Comparison of ENCODE assay signal across 8 cellular contexts in genomic region chr10:110600487-110601101, GRCh38. TPM values are rescaled to one million over a fixed set of nuclear protein-coding genes. Genes with fewer than 3 reads are reported as not detected.
DNase-seq lines count a peak whose midpoint lies in the region; ATAC-seq and TF ChIP-seq lines count a peak whose summit lies in the region.

No MANE protein-coding gene starts in this region.

- peaks cover 12% of the 10 kb centered on the region for H3K4me1 ChIP-seq in OCI-LY3 (ENCODE audit: low read length)
- no peaks in the 10 kb centered on the region for H3K4me1 ChIP-seq in gastroesophageal sphincter

- peak; percentile 54 for TF ChIP-seq CTCF in OCI-LY3 (IDR thresholded peaks at IDR 0.05; ENCODE audit: low read depth, low read length)
- peak; percentile 92 for TF ChIP-seq CTCF in chondrocyte (IDR thresholded peaks at IDR 0.05)
- TF ChIP-seq CTCF in gastroesophageal sphincter (IDR thresholded peaks at IDR 0.05): peak in 2 of 4 experiments; percentile 5 to 31

- TF ChIP-seq EP300 in gastroesophageal sphincter (IDR thresholded peaks at IDR 0.05): no peak

- DNase-seq in stimulated activated CD4-positive, alpha-beta T cell treated with anti-CD3 and anti-CD28 coated beads, Interleukin-4, amount 100 ng/mL, for 24 hours: peak; percentile 44
- no peak for DNase-seq in stimulated activated CD4-positive, alpha-beta T cell treated with anti-CD3 and anti-CD28 coated beads, Interleukin-15, amount 100 ng/mL, for 24 hours
- DNase-seq in chondrocyte (ENCODE audit: low spot score) (no peak), middle frontal gyrus (ENCODE audit: extremely low spot score, low spot score) (peak; percentile 19)
- DNase-seq in stimulated activated CD8-positive, alpha-beta memory T cell treated with anti-CD3 and anti-CD28 coated beads, Interleukin-4, amount 100 ng/mL, for 48 hours: no peak

- no peak for TF ChIP-seq POLR2A in gastroesophageal sphincter (IDR thresholded peaks at IDR 0.05)

- no peak overlapping the region for H2AFZ ChIP-seq in OCI-LY3 (ENCODE audit: low read depth, low read length)

- H3K4me3 Mint-ChIP-seq in chondrocyte (ENCODE audit: unreplicated experiment): no peak overlapping the region

- H4K20me1 ChIP-seq in OCI-LY3 (ENCODE audit: insufficient read depth, low read length): no peaks in the 10 kb centered on the region

- H3K4me3 ChIP-seq in OCI-LY3 (ENCODE audit: low read length) (no peak overlapping the region), gastroesophageal sphincter (no peak overlapping the region)

- H3K27ac Mint-ChIP-seq in chondrocyte (ENCODE audit: unreplicated experiment): no peak overlapping the region

- no peaks in the 10 kb centered on the region for H3K27me3 ChIP-seq in OCI-LY3 (ENCODE audit: low read depth, low read length)
- H3K27me3 ChIP-seq in gastroesophageal sphincter: no peaks in the 10 kb centered on the region

- WGBS in gastroesophageal sphincter (ENCODE audit: low coverage in 1 of 2), 2 donors: 75 to 83% methylated on average over 2 of the region's 2 CpGs

- ATAC-seq in HG02938 (IDR thresholded peaks at IDR 0.05; ENCODE audit: unreplicated experiment) (peak; percentile 52), gastroesophageal sphincter (no peak)

- H3K36me3 ChIP-seq in OCI-LY3 (replicated peaks; ENCODE audit: low read depth, low read length) (peaks cover 16% of the 10 kb centered on the region), gastroesophageal sphincter (peaks cover 9 to 100% of the 10 kb centered on the region in 2 donors)

- H3K9me3 Mint-ChIP-seq in chondrocyte (ENCODE audit: low read depth): no peaks in the 10 kb centered on the region

- H3K9me3 ChIP-seq in OCI-LY3 (ENCODE audit: insufficient read depth, low read length) (no peaks in the 10 kb centered on the region), gastroesophageal sphincter (no peaks in the 10 kb centered on the region)

- H3K4me1 Mint-ChIP-seq in chondrocyte (ENCODE audit: low read depth): no peaks in the 10 kb centered on the region

- H3K79me2 ChIP-seq in OCI-LY3 (ENCODE audit: low read length): no peaks in the 10 kb centered on the region

- no peaks in the 10 kb centered on the region for H3K27me3 Mint-ChIP-seq in chondrocyte (ENCODE audit: low read depth)

- peaks cover 19% of the 10 kb centered on the region for H3K36me3 Mint-ChIP-seq in chondrocyte (ENCODE audit: low read depth)

- no peak overlapping the region for H3K4me2 ChIP-seq in OCI-LY3 (ENCODE audit: low read length)

- H3K9ac ChIP-seq in OCI-LY3 (ENCODE audit: low read length): no peak overlapping the region

- 0 out of 2 replicates have a peak overlapping the region, but pooled peaks have one; percentile 26 for H3K27ac ChIP-seq in OCI-LY3 (ENCODE audit: low read length)
- no peak overlapping the region for H3K27ac ChIP-seq in gastroesophageal sphincter

RNA-seq across cellular contexts. Expression of gene SMC3, which starts 33.1 kb away (rescaled TPM):
- 28.2 to 32.7 TPM (median 29.3 TPM) in 3 replicates for total RNA-seq in chondrocyte
- total RNA-seq in gastroesophageal sphincter: 10 to 100 TPM; 35.5 to 62.0 (median 42.8) TPM

RNA-seq across cellular contexts. Expression of gene RBM20, which starts 43.5 kb away (rescaled TPM):
- total RNA-seq in chondrocyte (1.4 to 3.8 TPM (median 3.6 TPM) in 3 replicates), gastroesophageal sphincter (1 to 10 TPM in 3 of 4 donors, under 1 TPM in 1; 0.62 to 7.4 (median 3.9) TPM)

Comparison
In these comparisons a context has a peak if more than half of its experiments do, and no peak if none do; other contexts are left out.
1. DNase-seq: peak in stimulated activated CD4-positive, alpha-beta T cell treated with anti-CD3 and anti-CD28 coated beads, Interleukin-4, amount 100 ng/mL, for 24 hours (single experiment) and middle frontal gyrus (single experiment); none in stimulated activated CD4-positive, alpha-beta T cell treated with anti-CD3 and anti-CD28 coated beads, Interleukin-15, amount 100 ng/mL, for 24 hours (single experiment), chondrocyte (single experiment) and stimulated activated CD8-positive, alpha-beta memory T cell treated with anti-CD3 and anti-CD28 coated beads, Interleukin-4, amount 100 ng/mL, for 48 hours (single experiment).